11 cellular contexts compared by ENCODE assay signal in genomic region chr20:34084227-34084923, GRCh38. TPM values are rescaled to one million over a fixed set of nuclear protein-coding genes. Genes with fewer than 3 reads are reported as not detected.
A peak's percentile ranks its signal among the peaks of the same experiment; 100 is the strongest.
DNase-seq lines count a peak whose midpoint lies in the region; ATAC-seq and TF ChIP-seq lines count a peak whose summit lies in the region.
"Had no signal": no experiment of that assay in that cellular context is flagged by ENCODE, and none has a peak within 500 bp of the region (broad histone marks: within the 10 kb centered on the region; RNA-seq: fewer than 3 reads in every experiment).

No MANE protein-coding gene starts in this region.

- WGBS in spleen, 5 donors: 90 to 95% (median 94%) methylated on average over 9 of the region's 9 CpGs

- H3K36me3 ChIP-seq in cardiac muscle cell: peaks cover 15% of the 10 kb centered on the region
- peaks cover 38% of the 10 kb centered on the region for H3K36me3 ChIP-seq in right atrium auricular region
- H3K36me3 ChIP-seq in KOPT-K1 (ENCODE audit: insufficient read depth, low read length): peaks cover 100% of the 10 kb centered on the region
- H3K36me3 ChIP-seq in spleen: peaks cover 0 to 100% (median 78%) of the 10 kb centered on the region in 6 donors

- no peak overlapping the region for H3K4me3 Mint-ChIP-seq in chondrocyte (ENCODE audit: unreplicated experiment)
- H3K4me3 Mint-ChIP-seq in stimulated activated naive B cell treated with anti-CD40 and anti-IgM and Interleukin-4, amounts not matched to agents 10 μg/mL and 1 μg/mL and 100 μg/mL, for 72 hours: no peak overlapping the region

- TF ChIP-seq CTCF in cardiac muscle cell (IDR thresholded peaks at IDR 0.05; ENCODE audit: low read depth, low read length): no peak
- TF ChIP-seq CTCF in right atrium auricular region (IDR thresholded peaks at IDR 0.05): no peak
- no peak for TF ChIP-seq CTCF in chondrocyte (IDR thresholded peaks at IDR 0.05)
- TF ChIP-seq CTCF in spleen (IDR thresholded peaks at IDR 0.05 in 8 of 11, conservative IDR thresholded peaks at IDR 0.05 in 3 of 11): no peak

- no peak for ATAC-seq in stimulated activated naive B cell treated with anti-CD40 and anti-IgM and Interleukin-4, amounts not matched to agents 10 μg/mL and 1 μg/mL and 100 μg/mL, for 72 hours (replicated peaks)
- ATAC-seq in GM19395 (IDR thresholded peaks at IDR 0.05; ENCODE audit: unreplicated experiment): no peak

- H3K27me3 Mint-ChIP-seq in chondrocyte (ENCODE audit: low read depth): no peaks in the 10 kb centered on the region
- no peaks in the 10 kb centered on the region for H3K27me3 Mint-ChIP-seq in stimulated activated naive B cell treated with anti-CD40 and anti-IgM and Interleukin-4, amounts not matched to agents 10 μg/mL and 1 μg/mL and 100 μg/mL, for 72 hours

- peaks cover 22% of the 10 kb centered on the region for H3K4me1 Mint-ChIP-seq in chondrocyte (ENCODE audit: low read depth)
- H3K4me1 Mint-ChIP-seq in stimulated activated naive B cell treated with anti-CD40 and anti-IgM and Interleukin-4, amounts not matched to agents 10 μg/mL and 1 μg/mL and 100 μg/mL, for 72 hours: peaks cover 15 to 20% of the 10 kb centered on the region in 2 donors

- peak overlapping the region; percentile 87 for H3K27ac Mint-ChIP-seq in chondrocyte (ENCODE audit: unreplicated experiment)
- peak overlapping the region; percentile 53 for H3K27ac Mint-ChIP-seq in stimulated activated naive B cell treated with anti-CD40 and anti-IgM and Interleukin-4, amounts not matched to agents 10 μg/mL and 1 μg/mL and 100 μg/mL, for 72 hours

- intact Hi-C loops in spleen (cut with DNase I; ENCODE audit: low total_unique reads): no loop called here

- DNase-seq in cardiac muscle cell (ENCODE audit: low read depth in 1 of 2, low spot score in 1 of 2) (no peak), right atrium auricular region (ENCODE audit: low spot score) (no peak), chondrocyte (ENCODE audit: low spot score) (no peak), spleen (no peak), SKM-1 treated with dmso at 0.1 percent for 144 hours (lab: John Stamatoyannopoulos, UW; ENCODE audit: unreplicated experiment) (no peak)
- DNase-seq in stimulated activated naive B cell treated with anti-CD40 and anti-IgM and Interleukin-4, amounts not matched to agents 10 μg/mL and 1 μg/mL and 100 μg/mL, for 72 hours: no peak
- DNase-seq: activated effector memory CD4-positive, alpha-beta T cell treated with Interleukin-2 at 50 U/mL for 16 hours; stimulated activated naive CD4-positive, alpha-beta T cell treated with Interleukin-2 at 50 U/mL for 16 hours had no signal

- H3K4me1 ChIP-seq in cardiac muscle cell (ENCODE audit: low read depth) (peaks cover 4% of the 10 kb centered on the region), right atrium auricular region (peaks cover 0 to 30% of the 10 kb centered on the region in 2 donors), spleen (peaks cover 0 to 15% (median 6%) of the 10 kb centered on the region in 6 donors)
- H3K4me1 ChIP-seq: Caco-2 had no signal

- no peak overlapping the region for H3K4me3 ChIP-seq in cardiac muscle cell
- no peak overlapping the region for H3K4me3 ChIP-seq in right atrium auricular region
- H3K4me3 ChIP-seq in spleen: no peak overlapping the region

- H3K9me3 ChIP-seq in cardiac muscle cell (ENCODE audit: low read depth): no peaks in the 10 kb centered on the region
- H3K9me3 ChIP-seq in right atrium auricular region: no peaks in the 10 kb centered on the region
- no peaks in the 10 kb centered on the region for H3K9me3 ChIP-seq in KOPT-K1 (ENCODE audit: insufficient read depth, low read length, poor library complexity, severe bottlenecking)
- no peaks in the 10 kb centered on the region for H3K9me3 ChIP-seq in spleen
- H3K9me3 ChIP-seq: Caco-2 had no signal

- TF ChIP-seq POLR2A in spleen (IDR thresholded peaks at IDR 0.05): no peak

- H3K36me3 Mint-ChIP-seq in chondrocyte (ENCODE audit: low read depth): peaks cover 44% of the 10 kb centered on the region
- peaks cover 29 to 61% of the 10 kb centered on the region in 2 donors for H3K36me3 Mint-ChIP-seq in stimulated activated naive B cell treated with anti-CD40 and anti-IgM and Interleukin-4, amounts not matched to agents 10 μg/mL and 1 μg/mL and 100 μg/mL, for 72 hours

- no peaks in the 10 kb centered on the region for H3K9me3 Mint-ChIP-seq in chondrocyte (ENCODE audit: low read depth)
- H3K9me3 Mint-ChIP-seq in stimulated activated naive B cell treated with anti-CD40 and anti-IgM and Interleukin-4, amounts not matched to agents 10 μg/mL and 1 μg/mL and 100 μg/mL, for 72 hours: no peaks in the 10 kb centered on the region

- H3K27ac ChIP-seq in cardiac muscle cell (peak overlapping the region; percentile 60), right atrium auricular region (peak overlapping the region in 1 of 2 donors; percentile 72), KOPT-K1 (ENCODE audit: low read depth, low read length, poor library complexity, severe bottlenecking) (peak overlapping the region; percentile 8), spleen (peak overlapping the region in 1 of 8 donors; percentile 19)

- H3K27me3 ChIP-seq in cardiac muscle cell (no peaks in the 10 kb centered on the region), right atrium auricular region (no peaks in the 10 kb centered on the region), spleen (replicated peaks in 1 of 7) (no peaks in the 10 kb centered on the region)

RNA-seq across cellular contexts. Expression of gene EIF2S2, which starts 27.7 kb away (rescaled TPM):
- total RNA-seq in cardiac muscle cell: 36.9 and 42.6 TPM in 2 replicates
- polyA plus RNA-seq in cardiac muscle cell: 30.9 and 43.4 TPM in 2 replicates
- 10 to 100 TPM; 35.1 to 35.6 TPM for total RNA-seq in right atrium auricular region
- 49.4 to 152 TPM (median 148 TPM) in 3 replicates for total RNA-seq in chondrocyte
- total RNA-seq in spleen: 10 to 100 TPM; 34.8 to 45.3 (median 39.9) TPM
- 10 to 100 TPM; 30.0 to 40.9 (median 37.1) TPM for polyA plus RNA-seq in spleen
